In genomic region chr20:46689082-46689753, GRCh38 we compare ENCODE assay signal across 8 cellular contexts. TPM values are rescaled to one million over a fixed set of nuclear protein-coding genes. Genes with fewer than 3 reads are reported as not detected.
A peak's percentile ranks its signal among the peaks of the same experiment; 100 is the strongest.
DNase-seq lines count a peak whose midpoint lies in the region; ATAC-seq and TF ChIP-seq lines count a peak whose summit lies in the region.

TSS of gene TP53RK (minus strand) at chr20:46689444. CDS start at chr20:46689414, 30 bp downstream.

- peak within 1 kb of the TSS; percentile 76 for H3K27ac ChIP-seq in PC-9

- ATAC-seq in GM21619 (IDR thresholded peaks at IDR 0.05; ENCODE audit: unreplicated experiment): peak; percentile 91

- POLR2A ChIA-PET in PC-9 (lab: Charles Lee; ENCODE audit: unreplicated experiment): interaction anchor here (0.7 kb wide), 1 partner anchor 131 kb away, joined by 3 read pairs; no protein-coding TSS in a partner anchor

- H3K27me3 ChIP-seq in PC-9 (ENCODE audit: insufficient read depth, low read depth) (no peaks in the 10 kb centered on the region), mucosa of stomach (ENCODE audit: control insufficient read depth, insufficient read depth, low read length) (no peaks in the 10 kb centered on the region)

- H3K4me1 ChIP-seq in PC-9 (replicated peaks; ENCODE audit: insufficient read depth): peaks cover 26% of the 10 kb centered on the region
- peaks cover 20% of the 10 kb centered on the region for H3K4me1 ChIP-seq in mucosa of stomach (ENCODE audit: control insufficient read depth, insufficient read depth, low read length)

- intact Hi-C loops in PC-9 (cut with micrococcal nuclease; ENCODE audit: unreplicated experiment): no loop called here

- peaks cover 18% of the 10 kb centered on the region; the same call in 1 of the 2 replicates for H3F3A ChIP-seq in PC-9 (ENCODE audit: insufficient read depth, low read depth)

- CTCF ChIA-PET in PC-9 (lab: Charles Lee): interaction anchor here (0.6 kb wide), 1 partner anchor 66 kb away, joined by 3 read pairs; no protein-coding TSS in a partner anchor

- H4K20me1 ChIP-seq in PC-9 (ENCODE audit: insufficient read depth): 0 out of 2 replicates have a peak, but pooled peaks cover 3% of the 10 kb centered on the region

- peak; percentile 91 for TF ChIP-seq POLR2A in erythroblast (IDR thresholded peaks at IDR 0.05; ENCODE audit: low read length)

- H2AFZ ChIP-seq in PC-9: peak within 1 kb of the TSS; percentile 90

- H3K36me3 ChIP-seq in PC-9 (ENCODE audit: low read depth) (peaks cover 12% of the 10 kb centered on the region; the same call in 1 of the 2 replicates), mucosa of stomach (ENCODE audit: control insufficient read depth, insufficient read depth, low read length) (no peaks in the 10 kb centered on the region)

- TSS peak; percentile 24 for BruUV-seq in PC-9 (replicated peaks; lab: Mats Ljungman, UMichigan)

- peaks cover 42% of the 10 kb centered on the region for H3K79me2 ChIP-seq in PC-9 (ENCODE audit: low read depth)

- peak within 1 kb of the TSS; percentile 87 for H3K4me2 ChIP-seq in PC-9

- no peaks in the 10 kb centered on the region for H3K9me2 ChIP-seq in PC-9 (ENCODE audit: insufficient read depth)

- H3K9ac ChIP-seq in mucosa of stomach (ENCODE audit: low read length): peak within 1 kb of the TSS; percentile 77

- H3K4me3 ChIP-seq in Jurkat, Clone E6-1 (ENCODE audit: low read length): peak within 1 kb of the TSS; percentile 86
- H3K4me3 ChIP-seq in PC-9 (peak within 1 kb of the TSS; percentile 79), mucosa of stomach (ENCODE audit: low read length) (peak within 1 kb of the TSS; percentile 76)

- H3K9me3 ChIP-seq in PC-9 (ENCODE audit: insufficient read depth, low read depth) (no peaks in the 10 kb centered on the region), mucosa of stomach (ENCODE audit: control insufficient read depth, low read length) (no peaks in the 10 kb centered on the region)

- 0 out of 2 replicates have a peak, but pooled peaks have one; percentile 28 for TF ChIP-seq CTCF in PC-9 (conservative IDR thresholded peaks at IDR 0.05)

- DNase-seq in DMS53 (lab: John Stamatoyannopoulos, UW): peak; percentile 95
- DNase-seq in Jurkat, Clone E6-1 (ENCODE audit: low read depth, low spot score): peak; percentile 98
- peak; percentile 100 for DNase-seq in PC-9
- peak; percentile 92 for DNase-seq in activated T-cell treated with anti-CD3 and anti-CD28 coated beads, Interleukin-2, amount 50 U/mL, for 1 hour
- peak; percentile 98 to 99 for DNase-seq in erythroblast (lab: John Stamatoyannopoulos, UW)
- DNase-seq in stimulated activated CD8-positive, alpha-beta memory T cell treated with anti-CD3 and anti-CD28 coated beads, Interleukin-7, amount 100 ng/mL, for 1 hour (ENCODE audit: low read depth in 2 of 2): peak; percentile 86 to 89

RNA-seq across cellular contexts. Expression of gene TP53RK, which starts in this region (rescaled TPM):
- 15.0 TPM for polyA plus RNA-seq in Jurkat, Clone E6-1 (2012; ENCODE audit: insufficient read depth, insufficient read length)
- 9.9 and 10.4 TPM in 2 replicates for total RNA-seq in PC-9 (2021)

Comparison
In these comparisons a context has a peak if more than half of its experiments do, and no peak if none do; other contexts are left out.
1. Peak in every context shown above with its lines: DNase-seq, ATAC-seq, H3K4me3 ChIP-seq and H3K27ac ChIP-seq.